ENCODE assay signal across 8 cellular contexts in genomic region chr21:33640697-33641338, GRCh38. TPM values are rescaled to one million over a fixed set of nuclear protein-coding genes. Genes with fewer than 3 reads are reported as not detected.
A peak's percentile ranks its signal among the peaks of the same experiment; 100 is the strongest.
DNase-seq lines count a peak whose midpoint lies in the region; ATAC-seq lines count a peak whose summit lies in the region.

No MANE protein-coding gene starts in this region.

- no peak overlapping the region for H3K14ac ChIP-seq in neuronal stem cell (ENCODE audit: low read length)

- peak overlapping the region; percentile 67 for H3K4me3 ChIP-seq in SJCRH30
- peak overlapping the region; percentile 60 to 69 for H3K4me3 ChIP-seq in esophagus (ENCODE audit: low read depth in 1 of 2, low read length in 2 of 2)
- peak overlapping the region; percentile 75 to 86 for H3K4me3 ChIP-seq in neuronal stem cell (ENCODE audit: low read length in 2 of 2)

- H2AK5ac ChIP-seq in neuronal stem cell (ENCODE audit: low read depth, low read length): no peak overlapping the region

- no peak overlapping the region for H2BK5ac ChIP-seq in neuronal stem cell (ENCODE audit: low read length)

- no peak overlapping the region for H4K8ac ChIP-seq in neuronal stem cell (ENCODE audit: low read depth, low read length)

- H2BK12ac ChIP-seq in neuronal stem cell (ENCODE audit: low read length): no peak overlapping the region

- no peak overlapping the region for H3K18ac ChIP-seq in neuronal stem cell (ENCODE audit: low read length)

- peak overlapping the region; percentile 66; the same call in 1 of the 2 replicates for H3K27ac ChIP-seq in SJCRH30
- peak overlapping the region; percentile 83 to 95 for H3K27ac ChIP-seq in esophagus (ENCODE audit: low read depth in 2 of 2, low read length in 1 of 2)
- H3K27ac ChIP-seq in neuronal stem cell (replicated peaks; ENCODE audit: low read length): peak overlapping the region; percentile 45

- H3K4me1 ChIP-seq in SJCRH30: peaks cover 4% of the 10 kb centered on the region; the same call in 1 of the 2 replicates
- H3K4me1 ChIP-seq in esophagus (ENCODE audit: control insufficient read depth in 2 of 2, insufficient read depth in 2 of 2, low read length in 1 of 2): peaks cover 0 to 2% of the 10 kb centered on the region in 2 donors
- H3K4me1 ChIP-seq in neuronal stem cell (ENCODE audit: control insufficient read depth in 2 of 2, insufficient read depth in 1 of 2, low read depth in 1 of 2, low read length in 2 of 2): no peaks in the 10 kb centered on the region

- H3K4ac ChIP-seq in neuronal stem cell (ENCODE audit: low read length): no peak overlapping the region

- H3K36me3 ChIP-seq in SJCRH30 (peaks cover 4% of the 10 kb centered on the region), esophagus (ENCODE audit: control insufficient read depth in 2 of 2, insufficient read depth in 2 of 2, low read length in 1 of 2) (no peaks in the 10 kb centered on the region), neuronal stem cell (replicated peaks in 1 of 2; ENCODE audit: control insufficient read depth in 2 of 2, insufficient read depth in 2 of 2, low read length in 2 of 2) (peaks cover 0 to 22% of the 10 kb centered on the region in 2 donors)

- 22 to 23% methylated on average over 18 of the region's 18 CpGs for WGBS in esophagus, 2 donors
- 100% methylated on average over 3 of the region's 18 CpGs; no CpG with 5 or more reads in 1 of the 2 donors for WGBS in neuronal stem cell (ENCODE audit: extremely low coverage in 2 of 2, insufficient read length in 2 of 2, insufficient replicate concordance in 1 of 2), 2 donors

- peak overlapping the region; percentile 67 for H3K4me2 ChIP-seq in neuronal stem cell (ENCODE audit: insufficient read depth, low read length, poor library complexity, severe bottlenecking)

- no peak overlapping the region for H3K23ac ChIP-seq in neuronal stem cell (ENCODE audit: low read depth, low read length, poor library complexity)

- no peak overlapping the region for H2BK15ac ChIP-seq in neuronal stem cell (ENCODE audit: low read length)

- no peak overlapping the region for H4K91ac ChIP-seq in neuronal stem cell (ENCODE audit: low read depth, low read length, poor library complexity)

- H3K27me3 ChIP-seq in SJCRH30 (no peaks in the 10 kb centered on the region), esophagus (ENCODE audit: control insufficient read depth in 1 of 2, insufficient read depth in 2 of 2, low read length in 2 of 2) (no peaks in the 10 kb centered on the region), neuronal stem cell (ENCODE audit: control insufficient read depth in 3 of 3, insufficient read depth in 3 of 3, low read depth in 1 of 3, low read length in 3 of 3) (no peaks in the 10 kb centered on the region)

- no peaks in the 10 kb centered on the region for H3K9me3 ChIP-seq in SJCRH30 (replicated peaks)
- H3K9me3 ChIP-seq in esophagus (ENCODE audit: control insufficient read depth in 2 of 2, insufficient read depth in 1 of 2, low read depth in 1 of 2, low read length in 1 of 2): no peaks in the 10 kb centered on the region
- peaks cover 0 to 8% of the 10 kb centered on the region in 2 donors for H3K9me3 ChIP-seq in neuronal stem cell (replicated peaks in 1 of 2; ENCODE audit: control insufficient read depth in 2 of 2, insufficient read depth in 1 of 2, low read depth in 1 of 2, low read length in 2 of 2)

- ATAC-seq in HG03196 (IDR thresholded peaks at IDR 0.05; ENCODE audit: unreplicated experiment) (no peak), HG02884 (IDR thresholded peaks at IDR 0.05; ENCODE audit: unreplicated experiment) (no peak)

- H2AFZ ChIP-seq in neuronal stem cell (ENCODE audit: low read length): peak overlapping the region; percentile 86

- DNase-seq in stimulated activated CD4-positive, alpha-beta T cell treated with anti-CD3 and anti-CD28 coated beads, Interleukin-4, amount 100 ng/mL, for 24 hours: peak; percentile 8
- no peak for DNase-seq in stimulated activated CD4-positive, alpha-beta T cell treated with anti-CD3 and anti-CD28 coated beads, Interleukin-4, amount 100 ng/mL, for 4 hours
- DNase-seq in SJCRH30 (no peak), neuronal stem cell (ENCODE audit: low spot score) (no peak)
- DNase-seq in central memory CD4-positive, alpha-beta T cell: no peak

- H2BK120ac ChIP-seq in neuronal stem cell (ENCODE audit: low read depth, low read length): no peak overlapping the region

- H3K79me1 ChIP-seq in neuronal stem cell (ENCODE audit: low read depth, low read length): no peaks in the 10 kb centered on the region

- H3K9ac ChIP-seq in neuronal stem cell (ENCODE audit: low read depth, low read length, poor library complexity): no peak overlapping the region

RNA-seq across cellular contexts. Expression of gene CRYZL1, which starts 0.7 kb away (rescaled TPM):
- total RNA-seq in SJCRH30 (2014; rRNA removed; shearing (Covaris generic)): 21.2 and 29.0 TPM in 2 replicates
- 10 to 100 TPM; 15.0 to 15.5 TPM for polyA plus RNA-seq in esophagus
- polyA plus RNA-seq in neuronal stem cell (2013, experiment 1 of 2): 50.0 TPM
- 49.1 TPM for polyA plus RNA-seq in neuronal stem cell (2013, experiment 2 of 2)

RNA-seq across cellular contexts. Expression of gene ITSN1, which starts 1.5 kb away (rescaled TPM):
- total RNA-seq in SJCRH30 (2014; rRNA removed; shearing (Covaris generic)): 42.5 and 50.8 TPM in 2 replicates
- 1 to 10 TPM; 6.6 to 8.9 TPM for polyA plus RNA-seq in esophagus
- polyA plus RNA-seq in neuronal stem cell (2013, experiment 1 of 2): 53.1 TPM
- polyA plus RNA-seq in neuronal stem cell (2013, experiment 2 of 2): 52.6 TPM

RNA-seq across cellular contexts. Expression of gene DONSON, which starts 52.3 kb away (rescaled TPM):
- total RNA-seq in SJCRH30 (2014; rRNA removed; shearing (Covaris generic)): 52.7 and 62.7 TPM in 2 replicates
- 10 to 100 TPM; 10.6 to 17.4 TPM for polyA plus RNA-seq in esophagus
- 24.4 TPM for polyA plus RNA-seq in neuronal stem cell (2013, experiment 1 of 2)
- polyA plus RNA-seq in neuronal stem cell (2013, experiment 2 of 2): 22.6 TPM
